22 cellular contexts compared by ENCODE assay signal in genomic region chr2:126990605-126991532, GRCh38.
A peak's percentile ranks its signal among the peaks of the same experiment; 100 is the strongest.
DNase-seq lines count a peak whose midpoint lies in the region; ATAC-seq, FAIRE-seq and TF ChIP-seq lines count a peak whose summit lies in the region.
"Had no signal": no experiment of that assay in that cellular context is flagged by ENCODE, and none has a peak within 500 bp of the region (broad histone marks: within the 10 kb centered on the region; RNA-seq: fewer than 3 reads in every experiment).

No MANE protein-coding gene starts in this region.

- H4K20me1 ChIP-seq in K562 (replicated peaks; ENCODE audit: control insufficient read depth, insufficient read depth, low read length): peaks cover 9% of the 10 kb centered on the region
- H4K20me1 ChIP-seq: BLaER1 had no signal

- DNase-seq in NCI-H2227 (lab: John Stamatoyannopoulos, UW; ENCODE audit: unreplicated experiment) (peak; percentile 15), NCI-H2227 treated with DMSO at 0.1 percent for 48 hours (lab: John Stamatoyannopoulos, UW) (no peak), K562 (ENCODE audit: extremely low read depth in 1 of 4, low spot score in 3 of 4) (peak in 2 of 4 experiments; percentile 63 to 67), thyroid gland (peak; percentile 52 to 60), amniotic stem cell (lab: John Stamatoyannopoulos, UW) (no peak), 8988T (no peak)
- DNase-seq: CD4-positive, alpha-beta T cell; KG1; MG63; NCI-H2029; NCI-H345; NCI-H510A treated with DMSO at 0.1 percent for 48 hours; NCI-H774; PC-3 had no signal

- CTCF ChIA-PET in K562 (lab: Yijun Ruan, JAX; ENCODE audit: low intra/inter-chr PET ratio): no interaction called here

- peak; percentile 78; the same call in 1 of the 2 replicates for TF ChIP-seq EP300 in K562 (IDR thresholded peaks at IDR 0.05; ENCODE audit: low read length)

- intact Hi-C loops in K562 (cut with micrococcal nuclease) (no loop called here), thyroid gland (cut with DNase I) (no loop called here)

- in situ Hi-C loops in K562 (cut with MboI): no loop called here

- peak overlapping the region; percentile 12; the same call in 1 of the 2 replicates for H2AFZ ChIP-seq in K562 (ENCODE audit: low read depth, low read length)

- no peaks in the 10 kb centered on the region; the same call in 1 of the 2 replicates for H3K9me3 ChIP-seq in K562 (replicated peaks; ENCODE audit: control insufficient read depth, insufficient read depth, low read depth, low read length)
- H3K9me3 ChIP-seq in liver (ENCODE audit: control insufficient read depth in 4 of 4, low read length in 3 of 4): no peaks in the 10 kb centered on the region
- H3K9me3 ChIP-seq in thyroid gland: no peaks in the 10 kb centered on the region
- H3K9me3 ChIP-seq: BLaER1, MG63 had no signal

- H3K27me3 ChIP-seq in K562 (ENCODE audit: control insufficient read depth in 2 of 2, insufficient read depth in 2 of 2, low read length in 2 of 2): peaks cover 0 to 19% of the 10 kb centered on the region in 2 experiments; a peak in 3 of 5 replicates
- H3K27me3 ChIP-seq in liver (ENCODE audit: control insufficient read depth in 4 of 4, insufficient read depth in 4 of 4, low read length in 3 of 4): no peaks in the 10 kb centered on the region
- H3K27me3 ChIP-seq in thyroid gland: no peaks in the 10 kb centered on the region
- H3K27me3 ChIP-seq: BLaER1, MG63 had no signal

- no peak overlapping the region for H3K4me3 ChIP-seq in K562
- H3K4me3 ChIP-seq in liver (ENCODE audit: low read depth in 1 of 3, low read length in 3 of 3): no peak overlapping the region
- H3K4me3 ChIP-seq in thyroid gland (replicated peaks in 1 of 3): no peak overlapping the region
- H3K4me3 ChIP-seq: BLaER1, GM12878, MG63 had no signal

- FAIRE-seq in K562 (lab: Jason Lieb, UNC): peak; percentile 49
- FAIRE-seq: G401.6, GM12878, H54, HTR-8/SVneo had no signal

- H3K9ac ChIP-seq in K562 (ENCODE audit: insufficient read depth in 1 of 2, low read depth in 2 of 2, low read length in 2 of 2) (peak overlapping the region in 1 of 2 experiments; percentile 50; a peak in 1 of 4 replicates), liver (ENCODE audit: low read depth in 1 of 2, low read length in 2 of 2) (no peak overlapping the region)
- H3K9ac ChIP-seq: BLaER1 had no signal

- no peaks in the 10 kb centered on the region for H3K79me2 ChIP-seq in K562 (ENCODE audit: control insufficient read depth, insufficient read depth, low read length)

- no peak for TF ChIP-seq RAD21 in K562 (CRISPR knock-in tag; conservative IDR thresholded peaks at IDR 0.05 in 1 of 2, IDR thresholded peaks at IDR 0.05 in 1 of 2)
- no peak for TF ChIP-seq RAD21 in liver (IDR thresholded peaks at IDR 0.05)

- TF ChIP-seq POLR2A in K562 (conservative IDR thresholded peaks at IDR 0.05): no peak
- TF ChIP-seq POLR2A in thyroid gland (IDR thresholded peaks at IDR 0.05): no peak

- ATAC-seq in K562 (peak; percentile 31), GM18861 (IDR thresholded peaks at IDR 0.05; ENCODE audit: unreplicated experiment) (no peak)
- ATAC-seq: GM12878, PC-3 had no signal

- POLR2A ChIA-PET in K562 (lab: Yijun Ruan, JAX): interaction anchor here (0.5 to 1.3 kb wide), 5 partner anchors 11 to 498 kb away, joined by 3 to 6 read pairs (median 3); no protein-coding TSS in a partner anchor

- H3K27ac ChIP-seq in K562 (ENCODE audit: extremely low read depth, low read depth, low read length) (no peak overlapping the region), liver (ENCODE audit: low read depth in 1 of 2, low read length in 2 of 2) (no peak overlapping the region), thyroid gland (no peak overlapping the region)
- H3K27ac ChIP-seq: 22Rv1, BLaER1 had no signal

- TF ChIP-seq CTCF in K562 (IDR thresholded peaks at IDR 0.05 in 2 of 3, conservative IDR thresholded peaks at IDR 0.05 in 1 of 3; ENCODE audit: insufficient read depth in 2 of 3, low read depth in 1 of 3, low read length in 3 of 3) (no peak), liver (IDR thresholded peaks at IDR 0.05; ENCODE audit: low read depth, low read length, missing input control) (no peak), thyroid gland (IDR thresholded peaks at IDR 0.05) (no peak)

- peaks cover 3% of the 10 kb centered on the region for H3K9me1 ChIP-seq in K562 (ENCODE audit: control insufficient read depth, insufficient read depth, low read length)

- H3K4me2 ChIP-seq in K562 (ENCODE audit: insufficient read depth, low read length): peak overlapping the region; percentile 57
- H3K4me2 ChIP-seq: BLaER1 had no signal

- no TSS peak for BruUV-seq in K562 (replicated peaks; lab: Mats Ljungman, UMichigan)

- H3K36me3 ChIP-seq in K562 (ENCODE audit: control insufficient read depth, insufficient read depth, low read length) (no peaks in the 10 kb centered on the region), liver (ENCODE audit: control insufficient read depth in 4 of 4, insufficient read depth in 3 of 4, low read depth in 1 of 4, low read length in 3 of 4) (no peaks in the 10 kb centered on the region), thyroid gland (no peaks in the 10 kb centered on the region)
- H3K36me3 ChIP-seq: BLaER1, MG63 had no signal

- H3K4me1 ChIP-seq in K562 (replicated peaks in 1 of 2; ENCODE audit: control insufficient read depth in 2 of 2, insufficient read depth in 2 of 2, low read length in 2 of 2) (peaks cover 10 to 33% of the 10 kb centered on the region in 2 experiments; a peak in 4 of 5 replicates), liver (ENCODE audit: control insufficient read depth in 4 of 4, insufficient read depth in 4 of 4, low read length in 3 of 4) (peaks cover 8 to 25% (median 20%) of the 10 kb centered on the region in 4 donors), thyroid gland (peaks cover 0 to 5% of the 10 kb centered on the region in 2 donors)
- H3K4me1 ChIP-seq: BLaER1 had no signal

- 2% methylated on average over 12 of the region's 12 CpGs for WGBS in K562 (ENCODE audit: insufficient coverage, low coverage, missing lambda C conversion rate)
- 68% methylated on average over 12 of the region's 12 CpGs for WGBS in liver
- 56% methylated on average over 11 to 12 of the region's 12 CpGs for WGBS in thyroid gland, 2 donors

TF ChIP-seq in K562, 482 proteins besides CTCF, POLR2A, EP300 and RAD21 (continues in another document):
- TF ChIP-seq RBM17 (IDR thresholded peaks at IDR 0.05; ENCODE audit: borderline replicate concordance, low read depth, low read length): no peak
- TF ChIP-seq FOXM1 (IDR thresholded peaks at IDR 0.05; ENCODE audit: low read depth): peak; percentile 46
- TF ChIP-seq FOXM1 (CRISPR knock-in tag; IDR thresholded peaks at IDR 0.05; ENCODE audit: low read depth): no peak
- TF ChIP-seq TEAD4 (IDR thresholded peaks at IDR 0.05; ENCODE audit: low read length): peak; percentile 74
- TF ChIP-seq TEAD4 (CRISPR knock-in tag; IDR thresholded peaks at IDR 0.05; ENCODE audit: borderline replicate concordance): no peak
- TF ChIP-seq ESRRB (CRISPR knock-in tag; IDR thresholded peaks at IDR 0.05; ENCODE audit: borderline replicate concordance): no peak
- TF ChIP-seq CBFA2T3 (IDR thresholded peaks at IDR 0.05): peak; percentile 94
- TF ChIP-seq CEBPB (tag; IDR thresholded peaks at IDR 0.05): 0 out of 2 replicates have a peak, but pooled peaks have one; percentile 12

TF ChIP-seq in liver, 16 proteins besides CTCF, POLR2A, EP300 and RAD21:
- TF ChIP-seq SP1 (IDR thresholded peaks at IDR 0.05) (peak; percentile 26), NR2F2 (IDR thresholded peaks at IDR 0.05) (no peak), RXRA (IDR thresholded peaks at IDR 0.05) (peak in 1 of 2 donors; percentile 8), HNF4A (conservative IDR thresholded peaks at IDR 0.05) (peak; percentile 54 to 64), MAX (IDR thresholded peaks at IDR 0.05) (no peak)
TF ChIP-seq in liver: peak in this region for 3.

Comparison
In these comparisons a context has a peak if more than half of its experiments do, and no peak if none do; other contexts are left out.
1. DNase-seq: peak in NCI-H2227 (single experiment) and thyroid gland (2 of 2); none in NCI-H2227 treated with DMSO at 0.1 percent for 48 hours (single experiment), amniotic stem cell (single experiment) and 8988T (single experiment).